Comparison of ENCODE assay signal across 1 cellular context in genomic region chr1:16181887-16182719, GRCh38.
A peak's percentile ranks its signal among the peaks of the same experiment; 100 is the strongest.
TF ChIP-seq lines count a peak whose summit lies in the region.

No MANE protein-coding gene starts in this region.

TF ChIP-seq in HEK293, 187 proteins besides CTCF, POLR2A, EP300 and RAD21 (continued from another document):
- TF ChIP-seq KLF17 (tag by site-specific recombination; IDR thresholded peaks at IDR 0.05) (peak; percentile 48; the same call in 1 of the 2 replicates), ZNF133 (tag by site-specific recombination; IDR thresholded peaks at IDR 0.05) (no peak)
